In genomic region chr19:17577698-17578097, GRCh38 we compare ENCODE assay signal across 21 cellular contexts. TPM values are rescaled to one million over a fixed set of nuclear protein-coding genes. Genes with fewer than 3 reads are reported as not detected.
A peak's percentile ranks its signal among the peaks of the same experiment; 100 is the strongest.
DNase-seq lines count a peak whose midpoint lies in the region; TF ChIP-seq lines count a peak whose summit lies in the region.
"Had no signal": no experiment of that assay in that cellular context is flagged by ENCODE, and none has a peak within 500 bp of the region (broad histone marks: within the 10 kb centered on the region; RNA-seq: fewer than 3 reads in every experiment).

No MANE protein-coding gene starts in this region.

- intact Hi-C loops in dendritic cell treated with granulocyte-macrophage colony-stimulating factor and Interleukin-4, amounts not matched to agents 40 ng/mL and 50 ng/mL, for 4 days (cut with micrococcal nuclease): no loop called here
- intact Hi-C loops in CD4-positive, alpha-beta memory T cell (cut with micrococcal nuclease): no loop called here

- H3K27ac Mint-ChIP-seq in dendritic cell treated with granulocyte-macrophage colony-stimulating factor and Interleukin-4, amounts not matched to agents 40 ng/mL and 50 ng/mL, for 4 days: peak overlapping the region; percentile 30
- peak overlapping the region in 2 of 7 donors; percentile 53 to 70 for H3K27ac Mint-ChIP-seq in CD4-positive, alpha-beta memory T cell
- H3K27ac Mint-ChIP-seq: CD8-positive, alpha-beta T cell; IgD-negative memory B cell had no signal

- no peak overlapping the region for H3K27ac ChIP-seq in HEK293 (ENCODE audit: extremely low read depth, low read depth, low read length)
- H3K27ac ChIP-seq in CD4-positive, alpha-beta memory T cell (ENCODE audit: low read depth, low read length): no peak overlapping the region
- H3K27ac ChIP-seq: BLaER1 treated with 17β-estradiol and CSF1 and Interleukin-3, amounts not matched to agents 10 nM and 100 nM; PC-9 had no signal

- TF ChIP-seq CTCF in GM10248 (IDR thresholded peaks at IDR 0.05; ENCODE audit: control extremely low read depth, extremely low read depth, low read depth, missing control alignments) (no peak), HEK293 (tag by site-specific recombination; IDR thresholded peaks at IDR 0.05) (no peak)

- no peaks in the 10 kb centered on the region for H3K27me3 ChIP-seq in MG63
- H3K27me3 ChIP-seq in CD4-positive, alpha-beta memory T cell (ENCODE audit: insufficient read depth, low read length): no peaks in the 10 kb centered on the region
- H3K27me3 ChIP-seq: BLaER1 treated with 17β-estradiol and CSF1 and Interleukin-3, amounts not matched to agents 10 nM and 100 nM had no signal

- H3K9me3 ChIP-seq in HEK293 (ENCODE audit: control insufficient read depth, insufficient read depth, low read depth, low read length) (no peaks in the 10 kb centered on the region), iPS-18c (ENCODE audit: control insufficient read depth, insufficient read depth, low read length) (no peaks in the 10 kb centered on the region), MG63 (no peaks in the 10 kb centered on the region)
- no peaks in the 10 kb centered on the region for H3K9me3 ChIP-seq in CD4-positive, alpha-beta memory T cell (ENCODE audit: control insufficient read depth in 1 of 2, low read length in 2 of 2)
- H3K9me3 ChIP-seq: BLaER1 treated with 17β-estradiol and CSF1 and Interleukin-3, amounts not matched to agents 10 nM and 100 nM; SK-N-SH had no signal

- CTCF ChIA-PET in GM10248 (lab: Yijun Ruan, JAX) (no interaction called here), HEK293 (lab: Yijun Ruan, JAX) (interaction anchor here (0.9 kb wide), 1 partner anchor 137 kb away, joined by 5 read pairs; no protein-coding TSS in a partner anchor)
- CTCF ChIA-PET in CD4-positive, alpha-beta memory T cell (lab: Charles Lee; ENCODE audit: partially characterized antibody): no interaction called here

- no peaks in the 10 kb centered on the region for H3K9me3 Mint-ChIP-seq in dendritic cell treated with granulocyte-macrophage colony-stimulating factor and Interleukin-4, amounts not matched to agents 40 ng/mL and 50 ng/mL, for 4 days
- H3K9me3 Mint-ChIP-seq in CD4-positive, alpha-beta memory T cell: no peaks in the 10 kb centered on the region
- H3K9me3 Mint-ChIP-seq: CD8-positive, alpha-beta T cell had no signal

- no peak overlapping the region for H3K4me3 ChIP-seq in HEK293 (ENCODE audit: low read depth, low read length)
- peak overlapping the region; percentile 56 for H3K4me3 ChIP-seq in iPS-18c (ENCODE audit: insufficient read depth, low read depth, low read length)
- H3K4me3 ChIP-seq in MG63: no peak overlapping the region
- H3K4me3 ChIP-seq in CD4-positive, alpha-beta memory T cell (ENCODE audit: low read length in 2 of 2): no peak overlapping the region
- H3K4me3 ChIP-seq: BLaER1 treated with 17β-estradiol and CSF1 and Interleukin-3, amounts not matched to agents 10 nM and 100 nM; PC-9 had no signal

- DNase-seq in GM10248 (ENCODE audit: extremely low spot score) (peak; percentile 10), MG63 (no peak), NCI-H526 (lab: John Stamatoyannopoulos, UW) (no peak)
- DNase-seq in stimulated activated CD4-positive, alpha-beta T cell treated with anti-CD3 and anti-CD28 coated beads, Interleukin-2, amount 100 ng/mL, for 24 hours: no peak
- DNase-seq in CD4-positive, alpha-beta memory T cell: no peak
- DNase-seq: 8988T; CD8-positive, alpha-beta T cell; DMS153; Karpas-422; NCI-H187; NCI-H446; NCI-H526 treated with DMSO at 0.1 percent for 48 hours; PC-9; RPMI8226; SHP77 treated with DMSO at 0.1 percent for 48 hours; SK-N-SH had no signal

- H3K4me1 ChIP-seq in HEK293 (ENCODE audit: control insufficient read depth, insufficient read depth, low read length): no peaks in the 10 kb centered on the region
- no peaks in the 10 kb centered on the region for H3K4me1 ChIP-seq in CD4-positive, alpha-beta memory T cell (ENCODE audit: insufficient read depth, low read length)

- no peaks in the 10 kb centered on the region for H3K27me3 Mint-ChIP-seq in dendritic cell treated with granulocyte-macrophage colony-stimulating factor and Interleukin-4, amounts not matched to agents 40 ng/mL and 50 ng/mL, for 4 days
- H3K27me3 Mint-ChIP-seq in CD4-positive, alpha-beta memory T cell: no peaks in the 10 kb centered on the region
- H3K27me3 Mint-ChIP-seq: IgD-negative memory B cell had no signal

- H3K4me1 Mint-ChIP-seq in dendritic cell treated with granulocyte-macrophage colony-stimulating factor and Interleukin-4, amounts not matched to agents 40 ng/mL and 50 ng/mL, for 4 days (ENCODE audit: low read depth): peaks cover 63% of the 10 kb centered on the region
- peaks cover 0 to 9% (median 2%) of the 10 kb centered on the region in 4 donors for H3K4me1 Mint-ChIP-seq in CD4-positive, alpha-beta memory T cell

- POLR2A ChIA-PET in GM10248 (lab: Yijun Ruan, JAX): no interaction called here
- POLR2A ChIA-PET in HEK293 (lab: Yijun Ruan, JAX): interaction anchor here (0.6 to 1.1 kb wide), 3 partner anchors 10 to 165 kb away, joined by 3 to 4 read pairs (median 3); no protein-coding TSS in a partner anchor
- POLR2A ChIA-PET in CD4-positive, alpha-beta memory T cell (lab: Charles Lee; ENCODE audit: partially characterized antibody): no interaction called here

- no peak overlapping the region for H3K4me3 Mint-ChIP-seq in dendritic cell treated with granulocyte-macrophage colony-stimulating factor and Interleukin-4, amounts not matched to agents 40 ng/mL and 50 ng/mL, for 4 days
- H3K4me3 Mint-ChIP-seq in CD4-positive, alpha-beta memory T cell: no peak overlapping the region
- H3K4me3 Mint-ChIP-seq: CD8-positive, alpha-beta T cell; IgD-negative memory B cell had no signal

- H3K36me3 Mint-ChIP-seq in dendritic cell treated with granulocyte-macrophage colony-stimulating factor and Interleukin-4, amounts not matched to agents 40 ng/mL and 50 ng/mL, for 4 days (ENCODE audit: low read depth): peaks cover 94% of the 10 kb centered on the region
- peaks cover 26 to 52% of the 10 kb centered on the region in 2 donors for H3K36me3 Mint-ChIP-seq in CD4-positive, alpha-beta memory T cell

- H3K36me3 ChIP-seq in HEK293 (ENCODE audit: control insufficient read depth in 2 of 2, insufficient read depth in 1 of 2, low read length in 2 of 2): peaks cover 8 to 57% of the 10 kb centered on the region in 2 experiments; a peak in 2 of 3 replicates
- H3K36me3 ChIP-seq in MG63: peaks cover 78% of the 10 kb centered on the region
- H3K36me3 ChIP-seq in CD4-positive, alpha-beta memory T cell (ENCODE audit: insufficient read depth, low read length): peaks cover 44% of the 10 kb centered on the region

TF ChIP-seq in HEK293, 187 proteins besides CTCF, POLR2A, EP300 and RAD21:
- TF ChIP-seq ZNF112 (tag by site-specific recombination; IDR thresholded peaks at IDR 0.05) (no peak), ZNF239 (tag by site-specific recombination; IDR thresholded peaks at IDR 0.05) (no peak), PRDM4 (tag by site-specific recombination; IDR thresholded peaks at IDR 0.05) (no peak), ZNF704 (tag by site-specific recombination; IDR thresholded peaks at IDR 0.05) (no peak), ZNF341 (tag by site-specific recombination; IDR thresholded peaks at IDR 0.05; ENCODE audit: low read depth) (peak; percentile 69), KLF9 (tag by site-specific recombination; IDR thresholded peaks at IDR 0.05; ENCODE audit: low read depth) (peak; percentile 35; the same call in 1 of the 2 replicates), HIC1 (tag by site-specific recombination; IDR thresholded peaks at IDR 0.05) (peak; percentile 40; the same call in 1 of the 2 replicates)

RNA-seq across cellular contexts. Expression of gene COLGALT1, which starts 22.2 kb away (rescaled TPM):
- total RNA-seq in MG63 (2014; rRNA removed; shearing (Covaris generic); ENCODE audit: low replicate concordance): 146 and 155 TPM in 2 replicates
- total RNA-seq in CD4-positive, alpha-beta memory T cell: 10 to 100 TPM; 68.3 to 74.7 TPM
- 10 to 100 TPM; 14.1 to 24.9 TPM for polyA plus RNA-seq in CD4-positive, alpha-beta memory T cell
